ENCODE assay signal across 12 cellular contexts in the genomic region with DNA sequence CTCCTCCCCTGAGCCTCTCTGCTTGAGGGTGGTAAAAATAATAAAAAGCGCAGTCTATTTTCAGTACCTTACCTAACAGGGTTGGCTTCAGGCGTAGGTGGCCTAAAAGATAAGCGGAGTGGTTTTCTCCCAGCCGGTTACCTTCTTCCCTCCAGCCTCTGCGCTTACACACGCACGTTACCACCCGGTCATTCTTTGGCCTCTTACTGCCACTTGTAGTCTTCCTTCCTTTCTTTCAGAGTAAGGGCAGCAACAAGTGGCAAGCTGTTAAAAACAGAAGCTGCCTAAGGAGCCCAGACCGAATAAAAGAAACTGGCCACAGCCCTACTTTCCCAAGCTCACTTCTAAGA. TPM values are rescaled to one million over a fixed set of nuclear protein-coding genes. Genes with fewer than 3 reads are reported as not detected.
DNase-seq lines count a peak whose midpoint lies in the region; ATAC-seq and TF ChIP-seq lines count a peak whose summit lies in the region.
"Had no signal": no experiment of that assay in that cellular context is flagged by ENCODE, and none has a peak within 500 bp of the region (broad histone marks: within the 10 kb centered on the region; RNA-seq: fewer than 3 reads in every experiment).

No MANE protein-coding gene starts in this region.

- WGBS in spleen, 5 donors: 19 to 37% (median 28%) methylated on average over 9 of the region's 9 CpGs

- TF ChIP-seq POLR2A in spleen (IDR thresholded peaks at IDR 0.05): no peak

- no peaks in the 10 kb centered on the region for H3K9me3 Mint-ChIP-seq in activated naive CD4-positive, alpha-beta T cell treated with anti-CD3 and anti-CD28 coated beads for 36 hours
- H3K9me3 Mint-ChIP-seq in activated CD4-positive, alpha-beta T cell treated with anti-CD3 and anti-CD28 coated beads, Interleukin-2, amount 10 ng/mL, durations not matched to agents 24 days and 14 days: no peaks in the 10 kb centered on the region
- H3K9me3 Mint-ChIP-seq: central memory CD8-positive, alpha-beta T cell had no signal

- H3K36me3 ChIP-seq in HUES6 (ENCODE audit: control insufficient read depth, insufficient read depth, low read length): no peaks in the 10 kb centered on the region
- H3K36me3 ChIP-seq in brain microvascular endothelial cell (replicated peaks): no peaks in the 10 kb centered on the region
- no peaks in the 10 kb centered on the region for H3K36me3 ChIP-seq in iPS-15b (ENCODE audit: control insufficient read depth, insufficient read depth, low read length)
- H3K36me3 ChIP-seq in spleen: no peaks in the 10 kb centered on the region

- H3K4me3 Mint-ChIP-seq in activated naive CD4-positive, alpha-beta T cell treated with anti-CD3 and anti-CD28 coated beads for 36 hours: no peak overlapping the region
- no peak overlapping the region for H3K4me3 Mint-ChIP-seq in activated CD4-positive, alpha-beta T cell treated with anti-CD3 and anti-CD28 coated beads, Interleukin-2, amount 10 ng/mL, durations not matched to agents 24 days and 14 days
- H3K4me3 Mint-ChIP-seq: central memory CD8-positive, alpha-beta T cell had no signal

- intact Hi-C loops in spleen (cut with DNase I; ENCODE audit: low total_unique reads): loop anchor here (10.0 kb wide), 2 partner anchors 129 to 181 kb away; no protein-coding TSS in a partner anchor
- intact Hi-C loops in activated naive CD4-positive, alpha-beta T cell treated with anti-CD3 and anti-CD28 coated beads for 36 hours (cut with micrococcal nuclease): loop anchor here (5.0 to 10.0 kb wide), 3 partner anchors 107 to 1559 kb away; a partner anchor contains a TSS
- intact Hi-C loops in activated CD4-positive, alpha-beta T cell treated with anti-CD3 and anti-CD28 coated beads, Interleukin-2, amount 10 ng/mL, durations not matched to agents 24 days and 14 days (cut with micrococcal nuclease): loop anchor here (5.0 to 10.0 kb wide), 3 partner anchors 107 to 238 kb away; a partner anchor contains a TSS

- in situ Hi-C loops in brain microvascular endothelial cell (cut with HindIII; ENCODE audit: low pct_ligation_motif_present, low sequenced_read_pairs): no loop called here
- in situ Hi-C loops in GM13977 (cut with MboI; ENCODE audit: low pct_unique_long_range_greater_than_20kb, low sequenced_read_pairs, unreplicated experiment): no loop called here

- no peaks in the 10 kb centered on the region for H3K36me3 Mint-ChIP-seq in activated naive CD4-positive, alpha-beta T cell treated with anti-CD3 and anti-CD28 coated beads for 36 hours (ENCODE audit: low read depth)
- no peaks in the 10 kb centered on the region for H3K36me3 Mint-ChIP-seq in activated CD4-positive, alpha-beta T cell treated with anti-CD3 and anti-CD28 coated beads, Interleukin-2, amount 10 ng/mL, durations not matched to agents 24 days and 14 days (ENCODE audit: low read depth)

- CTCF ChIA-PET in activated naive CD4-positive, alpha-beta T cell treated with anti-CD3 and anti-CD28 coated beads for 36 hours (lab: Charles Lee): interaction anchor here (0.7 to 4.9 kb wide), 9 partner anchors 14 to 579 kb away, joined by 3 to 28 read pairs (median 3); no protein-coding TSS in a partner anchor

- H3K4me1 ChIP-seq in HUES6 (ENCODE audit: control insufficient read depth, insufficient read depth, low read length) (peaks cover 41% of the 10 kb centered on the region), iPS-15b (ENCODE audit: control insufficient read depth, insufficient read depth, low read length) (peaks cover 8% of the 10 kb centered on the region), spleen (peaks cover 0 to 32% (median 12%) of the 10 kb centered on the region in 6 donors)

- no peak for ATAC-seq in HG03280 (IDR thresholded peaks at IDR 0.05; ENCODE audit: unreplicated experiment)

- H3K9ac ChIP-seq in HUES6 (ENCODE audit: low read length): peak overlapping the region; percentile 83
- peak overlapping the region; percentile 47 for H3K9ac ChIP-seq in iPS-15b (ENCODE audit: low read depth, low read length)
- H3K9ac ChIP-seq: KMS-11 had no signal

- H3K27ac ChIP-seq in HUES6 (ENCODE audit: low read depth, low read length): peak overlapping the region; percentile 97; the same call in 1 of the 2 replicates
- H3K27ac ChIP-seq in brain microvascular endothelial cell: no peak overlapping the region
- peak overlapping the region in 7 of 8 donors; percentile 29 to 71 (median 67) for H3K27ac ChIP-seq in spleen
- H3K27ac ChIP-seq: KMS-11 had no signal

- H3K9me3 ChIP-seq in HUES6 (ENCODE audit: control insufficient read depth, insufficient read depth, low read depth, low read length) (peaks cover 2% of the 10 kb centered on the region; the same call in 1 of the 2 replicates), iPS-15b (ENCODE audit: control insufficient read depth, insufficient read depth, low read length) (peaks cover 5% of the 10 kb centered on the region), spleen (no peaks in the 10 kb centered on the region)

- TF ChIP-seq CTCF in brain microvascular endothelial cell (IDR thresholded peaks at IDR 0.05; ENCODE audit: low read depth, low read length, missing control alignments) (no peak), spleen (IDR thresholded peaks at IDR 0.05 in 8 of 11, conservative IDR thresholded peaks at IDR 0.05 in 3 of 11) (no peak), GM13977 (IDR thresholded peaks at IDR 0.05; ENCODE audit: extremely low read depth, insufficient read depth, missing control alignments) (no peak)

- no peaks in the 10 kb centered on the region for H3K27me3 ChIP-seq in HUES6 (ENCODE audit: control insufficient read depth, insufficient read depth, low read length)
- no peaks in the 10 kb centered on the region for H3K27me3 ChIP-seq in brain microvascular endothelial cell (replicated peaks)
- no peaks in the 10 kb centered on the region for H3K27me3 ChIP-seq in iPS-15b (ENCODE audit: control insufficient read depth, insufficient read depth, low read length)
- peaks cover 0 to 4% (median 0%) of the 10 kb centered on the region in 7 donors for H3K27me3 ChIP-seq in spleen (replicated peaks in 1 of 7)

- H3K4me3 ChIP-seq in HUES6 (ENCODE audit: low read depth, low read length) (peak overlapping the region; percentile 61), brain microvascular endothelial cell (ENCODE audit: low read depth, low read length) (peak overlapping the region; percentile 35), iPS-15b (ENCODE audit: low read depth, low read length) (peak overlapping the region; percentile 64), spleen (peak overlapping the region in 6 of 8 donors; percentile 21 to 66 (median 30))

- peaks cover 3% of the 10 kb centered on the region for H3K27me3 Mint-ChIP-seq in activated naive CD4-positive, alpha-beta T cell treated with anti-CD3 and anti-CD28 coated beads for 36 hours (ENCODE audit: low read depth)
- H3K27me3 Mint-ChIP-seq in activated CD4-positive, alpha-beta T cell treated with anti-CD3 and anti-CD28 coated beads, Interleukin-2, amount 10 ng/mL, durations not matched to agents 24 days and 14 days: peaks cover 27% of the 10 kb centered on the region

- H3K27ac Mint-ChIP-seq in activated naive CD4-positive, alpha-beta T cell treated with anti-CD3 and anti-CD28 coated beads for 36 hours: no peak overlapping the region
- H3K27ac Mint-ChIP-seq in activated CD4-positive, alpha-beta T cell treated with anti-CD3 and anti-CD28 coated beads, Interleukin-2, amount 10 ng/mL, durations not matched to agents 24 days and 14 days: no peak overlapping the region

- DNase-seq in brain microvascular endothelial cell (no peak), spleen (no peak), GM13977 (ENCODE audit: low spot score) (no peak)
- DNase-seq in activated naive CD4-positive, alpha-beta T cell treated with anti-CD3 and anti-CD28 coated beads for 36 hours: no peak
- DNase-seq in activated CD4-positive, alpha-beta T cell treated with anti-CD3 and anti-CD28 coated beads, Interleukin-2, amount 10 ng/mL, durations not matched to agents 24 days and 14 days: no peak
- DNase-seq: activated CD8-positive, alpha-beta memory T cell treated with anti-CD3 and anti-CD28 coated beads, Interleukin-2, amount 50 U/mL, for 4 hours; NCI-H748 treated with DMSO at 0.1 percent for 48 hours had no signal

- H3K4me1 Mint-ChIP-seq in activated naive CD4-positive, alpha-beta T cell treated with anti-CD3 and anti-CD28 coated beads for 36 hours (ENCODE audit: low read depth): peaks cover 7% of the 10 kb centered on the region
- peaks cover 12% of the 10 kb centered on the region for H3K4me1 Mint-ChIP-seq in activated CD4-positive, alpha-beta T cell treated with anti-CD3 and anti-CD28 coated beads, Interleukin-2, amount 10 ng/mL, durations not matched to agents 24 days and 14 days

RNA-seq across cellular contexts. Expression of a gene that starts 35.4 kb away (rescaled TPM):
- not detected for total RNA-seq in spleen
- under 1 TPM in 1 of 3 donors, not detected in 2; 0.13 TPM for polyA plus RNA-seq in spleen
- total RNA-seq in activated naive CD4-positive, alpha-beta T cell treated with anti-CD3 and anti-CD28 coated beads for 36 hours: not detected
- not detected in 2 replicates for total RNA-seq in activated CD4-positive, alpha-beta T cell treated with anti-CD3 and anti-CD28 coated beads, Interleukin-2, amount 10 ng/mL, durations not matched to agents 24 days and 14 days

RNA-seq across cellular contexts. Expression of a gene that starts 42.8 kb away (rescaled TPM):
- total RNA-seq in spleen: under 1 TPM in 1 of 7 donors, not detected in 6; 0.10 TPM
- under 1 TPM; 0.03 to 0.22 (median 0.09) TPM for polyA plus RNA-seq in spleen
- not detected for total RNA-seq in activated naive CD4-positive, alpha-beta T cell treated with anti-CD3 and anti-CD28 coated beads for 36 hours
- not detected in 2 replicates for total RNA-seq in activated CD4-positive, alpha-beta T cell treated with anti-CD3 and anti-CD28 coated beads, Interleukin-2, amount 10 ng/mL, durations not matched to agents 24 days and 14 days
